Comparison of ENCODE assay signal across 7 cellular contexts in the genomic region with DNA sequence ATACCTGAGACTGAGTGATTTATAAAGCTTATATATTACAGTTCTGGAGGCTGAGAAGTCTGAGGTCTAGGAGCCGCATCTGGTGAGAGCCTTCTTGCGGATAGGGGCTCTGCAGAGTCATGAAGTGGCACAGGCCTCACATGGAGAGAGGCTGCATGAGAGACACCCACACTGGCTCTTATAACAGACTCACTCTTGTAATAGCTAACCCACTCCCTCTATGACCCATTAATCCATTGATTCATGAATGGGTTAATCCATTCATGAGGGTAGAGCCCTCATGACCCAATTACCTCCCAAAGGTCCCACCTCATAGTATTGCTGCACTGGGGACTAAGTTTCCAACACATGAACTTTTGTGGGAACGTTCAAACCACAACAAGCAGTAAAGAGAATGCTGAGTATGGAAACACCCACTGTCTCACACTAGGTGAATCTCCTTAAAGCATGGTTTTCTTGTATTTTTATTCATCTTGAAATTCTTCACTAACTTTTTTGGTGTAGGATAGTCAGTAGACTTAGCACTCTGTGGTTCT. TPM values are rescaled to one million over a fixed set of nuclear protein-coding genes. Genes with fewer than 3 reads are reported as not detected.
A peak's percentile ranks its signal among the peaks of the same experiment; 100 is the strongest.
DNase-seq lines count a peak whose midpoint lies in the region; ATAC-seq, FAIRE-seq and TF ChIP-seq lines count a peak whose summit lies in the region.
"Not testable (repeated sequence)": the region's sequence is repeated elsewhere in the genome, so short reads cannot be mapped to it uniquely, and the experiment has no call there.

No MANE protein-coding gene starts in this region.

- not testable (repeated sequence) for TF ChIP-seq POLR2A in GM12892 (IDR thresholded peaks at IDR 0.05; ENCODE audit: low read depth, low read length)

- not testable (repeated sequence) for H3K4me3 Mint-ChIP-seq in activated B cell treated with CpG ODN at 0.5 μM for 24 hours; stimulated activated naive B cell treated with anti-CD40 and anti-IgM and Interleukin-4, amounts not matched to agents 10 μg/mL and 1 μg/mL and 100 μg/mL, for 72 hours

- H3K27ac Mint-ChIP-seq in activated B cell treated with CpG ODN at 0.5 μM for 24 hours; stimulated activated naive B cell treated with anti-CD40 and anti-IgM and Interleukin-4, amounts not matched to agents 10 μg/mL and 1 μg/mL and 100 μg/mL, for 72 hours: not testable (repeated sequence)

- not testable (repeated sequence) for DNase-seq in GM12892 (ENCODE audit: insufficient read length); activated B cell treated with CpG ODN at 0.5 μM for 24 hours; stimulated activated naive B cell treated with anti-CD40 and anti-IgM and Interleukin-4, amounts not matched to agents 10 μg/mL and 1 μg/mL and 100 μg/mL, for 72 hours
- DNase-seq in astrocyte of the hippocampus (ENCODE audit: low read depth, low spot score): peak; percentile 7

- not testable (repeated sequence) for H3K4me1 Mint-ChIP-seq in activated B cell treated with CpG ODN at 0.5 μM for 24 hours; stimulated activated naive B cell treated with anti-CD40 and anti-IgM and Interleukin-4, amounts not matched to agents 10 μg/mL and 1 μg/mL and 100 μg/mL, for 72 hours

- ATAC-seq in GM19043 (IDR thresholded peaks at IDR 0.05; ENCODE audit: low read depth, unreplicated experiment) (peak; percentile 25), HG02678 (IDR thresholded peaks at IDR 0.05; ENCODE audit: unreplicated experiment) (peak; percentile 12), HG03159 (IDR thresholded peaks at IDR 0.05; ENCODE audit: unreplicated experiment) (peak; percentile 20), activated B cell treated with CpG ODN at 0.5 μM for 24 hours (ENCODE audit: low read depth) (peak; percentile 31)
- peak; percentile 67 to 82 for ATAC-seq in stimulated activated naive B cell treated with anti-CD40 and anti-IgM and Interleukin-4, amounts not matched to agents 10 μg/mL and 1 μg/mL and 100 μg/mL, for 72 hours (replicated peaks)

- POLR2A ChIA-PET in activated B cell treated with CpG ODN at 0.5 μM for 24 hours (lab: Charles Lee): not testable (repeated sequence)

- TF ChIP-seq CTCF in activated B cell treated with CpG ODN at 0.5 μM for 24 hours (IDR thresholded peaks at IDR 0.05): not testable (repeated sequence)

- intact Hi-C loops in activated B cell treated with CpG ODN at 0.5 μM for 24 hours (cut with micrococcal nuclease): not testable (repeated sequence)

- H3K36me3 Mint-ChIP-seq in activated B cell treated with CpG ODN at 0.5 μM for 24 hours (ENCODE audit: low read depth); stimulated activated naive B cell treated with anti-CD40 and anti-IgM and Interleukin-4, amounts not matched to agents 10 μg/mL and 1 μg/mL and 100 μg/mL, for 72 hours: not testable (repeated sequence)

- CTCF ChIA-PET in activated B cell treated with CpG ODN at 0.5 μM for 24 hours (lab: Charles Lee): not testable (repeated sequence)

- H3K9me3 Mint-ChIP-seq in activated B cell treated with CpG ODN at 0.5 μM for 24 hours; stimulated activated naive B cell treated with anti-CD40 and anti-IgM and Interleukin-4, amounts not matched to agents 10 μg/mL and 1 μg/mL and 100 μg/mL, for 72 hours: not testable (repeated sequence)

- peak; percentile 17 for FAIRE-seq in GM12892 (lab: Jason Lieb, UNC)

- H3K27me3 Mint-ChIP-seq in activated B cell treated with CpG ODN at 0.5 μM for 24 hours; stimulated activated naive B cell treated with anti-CD40 and anti-IgM and Interleukin-4, amounts not matched to agents 10 μg/mL and 1 μg/mL and 100 μg/mL, for 72 hours: not testable (repeated sequence)

RNA-seq across cellular contexts. Expression of a gene that starts 20.9 kb away (rescaled TPM):
- 7.7 TPM for polyA plus RNA-seq in GM12892 (2012; ENCODE audit: missing spikeins)
- total RNA-seq in activated B cell treated with CpG ODN at 0.5 μM for 24 hours: 5.8 and 6.7 TPM in 2 replicates

Comparison
In these comparisons a context has a peak if more than half of its experiments do, and no peak if none do; other contexts are left out.
1. ATAC-seq: peak in every context shown above with its lines; median percentile 74 in stimulated activated naive B cell treated with anti-CD40 and anti-IgM and Interleukin-4, amounts not matched to agents 10 μg/mL and 1 μg/mL and 100 μg/mL, for 72 hours; 31 in activated B cell treated with CpG ODN at 0.5 μM for 24 hours; 25 in GM19043; 20 in HG03159; 12 in HG02678.